10 cellular contexts compared by ENCODE assay signal in the genomic region with DNA sequence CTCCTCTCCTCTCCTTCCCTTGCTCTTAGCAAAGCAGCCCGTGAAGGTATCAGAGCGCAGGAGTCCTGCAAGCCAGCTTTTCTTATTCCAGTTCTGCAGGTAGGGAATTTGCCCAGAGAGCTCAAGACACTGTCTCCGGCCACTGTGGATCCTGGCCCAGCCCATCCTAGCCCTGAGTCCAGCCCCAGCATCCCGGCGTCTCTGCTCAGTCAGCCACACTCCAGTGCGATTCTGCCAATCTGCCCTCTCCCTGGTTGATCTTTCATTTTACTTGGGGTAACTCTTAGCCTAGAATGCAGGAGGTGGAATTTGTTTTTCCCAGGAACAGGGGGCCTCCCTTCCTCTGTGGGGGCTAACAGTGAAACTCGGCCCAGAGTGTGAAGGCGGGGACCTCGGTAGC.
DNase-seq lines count a peak whose midpoint lies in the region; ATAC-seq, FAIRE-seq and TF ChIP-seq lines count a peak whose summit lies in the region.
"Had no signal": no experiment of that assay in that cellular context is flagged by ENCODE, and none has a peak within 500 bp of the region (broad histone marks: within the 10 kb centered on the region; RNA-seq: fewer than 3 reads in every experiment).

No MANE protein-coding gene starts in this region.

- no peak for TF ChIP-seq CTCF in ovary (IDR thresholded peaks at IDR 0.05)
- TF ChIP-seq CTCF in kidney (IDR thresholded peaks at IDR 0.05; ENCODE audit: borderline replicate concordance, extremely low read depth, insufficient read depth) = no peak

- peak overlapping the region; percentile 14 for H3K4me3 ChIP-seq in ovary
- no peak overlapping the region for H3K4me3 ChIP-seq in kidney (ENCODE audit: low read length in 2 of 2)

- H3K9ac ChIP-seq in kidney (ENCODE audit: low read length in 2 of 2) = no peak overlapping the region

- no peak for TF ChIP-seq POLR2A in ovary (IDR thresholded peaks at IDR 0.05)

- TF ChIP-seq EP300 in ovary (IDR thresholded peaks at IDR 0.05) = no peak

- ATAC-seq in left ventricle myocardium superior (peak; percentile 11), Right ventricle myocardium superior (ENCODE audit: poor library complexity) (no peak)
- no peak for ATAC-seq in activated CD4-positive, CD25-positive, alpha-beta regulatory T cell treated with anti-CD3 and anti-CD28 coated beads, Interleukin-2, amount 50 U/mL, for 24 hours

- intact Hi-C loops in left ventricle myocardium superior (cut with micrococcal nuclease) (no loop called here), Right ventricle myocardium superior (cut with DNase I) (no loop called here), ovary (cut with DNase I) (no loop called here), kidney (cut with DNase I) (no loop called here)

- DNase-seq in left ventricle myocardium superior (no peak), Right ventricle myocardium superior (no peak), fibroblast of peridontal ligament (ENCODE audit: extremely low read depth) (peak; percentile 14), ovary (peak in 1 of 5 donors; percentile 60), DMS153 (lab: John Stamatoyannopoulos, UW) (no peak), kidney (no peak), RCC 7860 (ENCODE audit: low spot score) (no peak)
- DNase-seq: ACHN, EL had no signal

- 19 to 22% (median 20%) methylated on average over 9 of the region's 9 CpGs for WGBS in ovary, 3 donors

- peak overlapping the region; percentile 46 to 83 for H3K27ac ChIP-seq in ovary
- H3K27ac ChIP-seq in kidney (ENCODE audit: low read depth in 2 of 2, low read length in 2 of 2) = no peak overlapping the region

- H3K36me3 ChIP-seq in ovary (no peaks in the 10 kb centered on the region), kidney (ENCODE audit: control insufficient read depth in 1 of 2, insufficient read depth in 2 of 2, low read length in 2 of 2) (no peaks in the 10 kb centered on the region)

- H3K27me3 ChIP-seq in ovary = no peaks in the 10 kb centered on the region

- FAIRE-seq in kidney (lab: Jason Lieb, UNC) = no peak
- FAIRE-seq in RCC 7860 (lab: Jason Lieb, UNC) = no peak

- H3K9me3 ChIP-seq in ovary = no peaks in the 10 kb centered on the region
- no peaks in the 10 kb centered on the region for H3K9me3 ChIP-seq in kidney (ENCODE audit: control insufficient read depth in 1 of 2, low read length in 2 of 2)

- H3K4me1 ChIP-seq in ovary (ENCODE audit: insufficient read depth) = peaks cover 21% of the 10 kb centered on the region
- peaks cover 0 to 4% of the 10 kb centered on the region in 2 donors for H3K4me1 ChIP-seq in kidney (ENCODE audit: control insufficient read depth in 1 of 2, insufficient read depth in 1 of 2, low read depth in 1 of 2, low read length in 2 of 2)

Comparison
In these comparisons a context has a peak if more than half of its experiments do, and no peak if none do; other contexts are left out.
1. H3K27ac ChIP-seq: peak in ovary (2 of 2); none in kidney (0 of 2).